Comparison of ENCODE assay signal across 8 cellular contexts in the genomic region with DNA sequence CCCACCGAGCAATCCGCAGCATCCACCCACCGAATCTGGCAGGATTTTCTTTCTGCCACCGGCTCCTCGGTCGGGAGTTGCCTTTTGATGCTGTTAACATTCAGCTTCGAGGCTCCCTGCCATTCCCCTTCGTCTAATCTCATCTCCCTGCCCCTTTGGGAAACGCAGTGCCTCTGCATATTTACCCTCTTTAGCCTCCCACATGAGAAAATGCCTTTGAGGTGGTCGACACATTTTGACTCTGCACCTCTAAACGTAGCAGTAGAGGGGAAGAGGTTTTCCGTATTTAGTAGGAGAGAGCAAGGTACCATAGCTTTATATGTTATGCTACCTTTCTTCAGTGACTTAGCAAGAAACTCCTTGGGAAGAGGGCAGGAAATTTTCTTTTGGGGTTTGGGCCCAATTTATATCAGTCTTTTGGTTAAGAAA. TPM values are rescaled to one million over a fixed set of nuclear protein-coding genes. Genes with fewer than 3 reads are reported as not detected.
DNase-seq lines count a peak whose midpoint lies in the region; ATAC-seq and TF ChIP-seq lines count a peak whose summit lies in the region.

No MANE protein-coding gene starts in this region.

- WGBS in testis, 2 donors: 0 to 1% methylated on average over 10 to 12 of the region's 12 CpGs

- H3K27me3 ChIP-seq in HUES6 (ENCODE audit: control insufficient read depth, insufficient read depth, low read length) (no peaks in the 10 kb centered on the region), adipocyte (replicated peaks; ENCODE audit: control insufficient read depth, insufficient read depth, low read length) (no peaks in the 10 kb centered on the region), layer of hippocampus (ENCODE audit: control insufficient read depth, insufficient read depth, low read length) (no peaks in the 10 kb centered on the region), testis (no peaks in the 10 kb centered on the region)

- H3K9me3 ChIP-seq in HUES6 (ENCODE audit: control insufficient read depth, insufficient read depth, low read depth, low read length) (no peaks in the 10 kb centered on the region), adipocyte (ENCODE audit: control insufficient read depth, low read length) (no peaks in the 10 kb centered on the region), testis (no peaks in the 10 kb centered on the region)

- intact Hi-C loops in testis (cut with DNase I; ENCODE audit: low total_unique reads): no loop called here

- TF ChIP-seq CTCF in AG09309 (IDR thresholded peaks at IDR 0.05; ENCODE audit: control insufficient read depth, insufficient read depth, low read depth, low read length, missing control alignments): no peak
- TF ChIP-seq CTCF in testis (IDR thresholded peaks at IDR 0.05): no peak

- DNase-seq in AG09309 (ENCODE audit: low read depth) (no peak), adipocyte (ENCODE audit: low read depth) (peak; percentile 53), testis (no peak), Ammon's horn (ENCODE audit: low spot score) (no peak)

- H3K4me3 ChIP-seq in AG09309 (ENCODE audit: control insufficient read depth, low read depth, low read length) (peak overlapping the region; percentile 98), HUES6 (ENCODE audit: low read depth, low read length) (peak overlapping the region; percentile 83), adipocyte (ENCODE audit: low read length) (peak overlapping the region; percentile 89), testis (peak overlapping the region; percentile 94 to 97)

- ATAC-seq in GM19023 (IDR thresholded peaks at IDR 0.05; ENCODE audit: unreplicated experiment) (no peak), HG03520 (IDR thresholded peaks at IDR 0.05; ENCODE audit: unreplicated experiment) (no peak)

- TF ChIP-seq POLR2A in testis (IDR thresholded peaks at IDR 0.05): no peak

- H3K27ac ChIP-seq in HUES6 (ENCODE audit: low read depth, low read length): peak overlapping the region; percentile 98
- peak overlapping the region; percentile 96 for H3K27ac ChIP-seq in layer of hippocampus (ENCODE audit: low read depth, low read length)
- peak overlapping the region; percentile 99 for H3K27ac ChIP-seq in testis

- peaks cover 6% of the 10 kb centered on the region for H3K4me1 ChIP-seq in HUES6 (ENCODE audit: control insufficient read depth, insufficient read depth, low read length)
- peaks cover 46% of the 10 kb centered on the region for H3K4me1 ChIP-seq in adipocyte (ENCODE audit: control insufficient read depth, insufficient read depth, low read length)
- H3K4me1 ChIP-seq in testis: peaks cover 16% of the 10 kb centered on the region

- peak overlapping the region; percentile 91 for H3K9ac ChIP-seq in HUES6 (ENCODE audit: low read length)
- peak overlapping the region; percentile 97 for H3K9ac ChIP-seq in adipocyte (ENCODE audit: low read length)

- H3K36me3 ChIP-seq in HUES6 (ENCODE audit: control insufficient read depth, insufficient read depth, low read length) (no peaks in the 10 kb centered on the region), adipocyte (ENCODE audit: control insufficient read depth, insufficient read depth, low read length, severe bottlenecking) (no peaks in the 10 kb centered on the region), testis (ENCODE audit: low read depth, missing control alignments) (no peaks in the 10 kb centered on the region)

RNA-seq across cellular contexts. Expression of gene PAFAH1B1, which starts 1.2 kb away (rescaled TPM):
- total RNA-seq in testis: 100 to 1,000 TPM; 157 to 225 TPM
- 597 TPM for polyA plus RNA-seq in testis (ENCODE audit: insufficient read depth, low read depth, low replicate concordance)
